Comparison of ENCODE assay signal across 11 cellular contexts in genomic region chr3:54744291-54744690, GRCh38.
"Had no signal": no experiment of that assay in that cellular context is flagged by ENCODE, and none has a peak within 500 bp of the region (broad histone marks: within the 10 kb centered on the region; RNA-seq: fewer than 3 reads in every experiment).

No MANE protein-coding gene starts in this region.

- DNase-seq: GM23248, GOT3, H7, H9, HCEC 1CT, HFFc6 had no signal

- H3K9me3 ChIP-seq: HAP-1 had no signal

- H3K4me1 ChIP-seq: HAP-1 had no signal

- H3K27ac ChIP-seq: GM23248 had no signal

- ATAC-seq: GM23338, HCT116 had no signal

- H3K36me3 ChIP-seq: HAP-1 had no signal

- H3K4me3 ChIP-seq: GM23248, GM23338, HAP-1 had no signal

- FAIRE-seq: H1, H54 had no signal
